In genomic region chr18:34771958-34772357, GRCh38 we compare ENCODE assay signal across 17 cellular contexts.
"Had no signal": no experiment of that assay in that cellular context is flagged by ENCODE, and none has a peak within 500 bp of the region (broad histone marks: within the 10 kb centered on the region; RNA-seq: fewer than 3 reads in every experiment).

No MANE protein-coding gene starts in this region.

- H3K9me3 ChIP-seq: adrenal gland, body of pancreas, lower lobe of right lung had no signal

- H3K27me3 Mint-ChIP-seq: type B pancreatic cell had no signal

- ATAC-seq: body of pancreas, esophagus mucosa, lower lobe of right lung, right cardiac atrium had no signal

- H3K27me3 ChIP-seq: adrenal gland, body of pancreas, dorsolateral prefrontal cortex had no signal

- H3K4me3 ChIP-seq: adrenal gland, body of pancreas, dorsolateral prefrontal cortex, lower lobe of right lung had no signal

- H3K4me1 Mint-ChIP-seq: activated naive CD4-positive, alpha-beta T cell treated with anti-CD3 and anti-CD28 coated beads, Interleukin-2, amount 10 ng/mL, durations not matched to agents 7 days and 5 days had no signal

- H3K27ac ChIP-seq: adrenal gland, body of pancreas, lower lobe of right lung had no signal

- H3K27ac Mint-ChIP-seq: activated naive CD4-positive, alpha-beta T cell treated with anti-CD3 and anti-CD28 coated beads, Interleukin-2, amount 10 ng/mL, durations not matched to agents 7 days and 5 days; activated T-helper 2 cell treated with anti-CD3 and anti-CD28 coated beads, Interferon-gamma antibody, Interleukin-2, Interleukin-4, amounts not matched to agents 10 μg/mL and 5 μg/mL and 100 μg/mL, durations not matched to agents 14 hours and 24 hours and 36 hours; type B pancreatic cell had no signal

- H3K4me3 Mint-ChIP-seq: activated naive CD4-positive, alpha-beta T cell treated with anti-CD3 and anti-CD28 coated beads, Interleukin-2, amount 10 ng/mL, durations not matched to agents 7 days and 5 days; naive B cell; type B pancreatic cell had no signal

- H3K36me3 Mint-ChIP-seq: activated naive CD4-positive, alpha-beta T cell treated with anti-CD3 and anti-CD28 coated beads, Interleukin-2, amount 10 ng/mL, durations not matched to agents 7 days and 5 days; naive B cell; type B pancreatic cell had no signal

- H3K9me3 Mint-ChIP-seq: activated naive CD4-positive, alpha-beta T cell treated with anti-CD3 and anti-CD28 coated beads, Interleukin-2, amount 10 ng/mL, durations not matched to agents 7 days and 5 days; activated T-helper 2 cell treated with anti-CD3 and anti-CD28 coated beads, Interferon-gamma antibody, Interleukin-2, Interleukin-4, amounts not matched to agents 10 μg/mL and 5 μg/mL and 100 μg/mL, durations not matched to agents 14 hours and 24 hours and 36 hours; type B pancreatic cell had no signal

- H3K36me3 ChIP-seq: adrenal gland, lower lobe of right lung had no signal

- DNase-seq: activated CD4-positive, alpha-beta T cell treated with anti-CD3 and anti-CD28 coated beads, Interleukin-2, amount 50 U/mL, for 1 hour; activated naive CD4-positive, alpha-beta T cell treated with anti-CD3 and anti-CD28 coated beads, Interleukin-2, amount 10 ng/mL, durations not matched to agents 7 days and 5 days; activated T-cell treated with anti-CD3 and anti-CD28 coated beads for 4 hours; adrenal gland; body of pancreas; cerebellar nuclear complex; dorsolateral prefrontal cortex; hypothalamus; lower lobe of right lung; midbrain; naive B cell; stimulated activated CD4-positive, alpha-beta T cell treated with anti-CD3 and anti-CD28 coated beads, Interleukin-12 subunit alpha, Interleukin-12 subunit beta, amount 100 ng/mL, for 4 hours; stimulated activated naive CD4-positive, alpha-beta T cell treated with Interleukin-2 at 50 U/mL for 16 hours had no signal
